Comparison of ENCODE assay signal across 23 cellular contexts in the genomic region with DNA sequence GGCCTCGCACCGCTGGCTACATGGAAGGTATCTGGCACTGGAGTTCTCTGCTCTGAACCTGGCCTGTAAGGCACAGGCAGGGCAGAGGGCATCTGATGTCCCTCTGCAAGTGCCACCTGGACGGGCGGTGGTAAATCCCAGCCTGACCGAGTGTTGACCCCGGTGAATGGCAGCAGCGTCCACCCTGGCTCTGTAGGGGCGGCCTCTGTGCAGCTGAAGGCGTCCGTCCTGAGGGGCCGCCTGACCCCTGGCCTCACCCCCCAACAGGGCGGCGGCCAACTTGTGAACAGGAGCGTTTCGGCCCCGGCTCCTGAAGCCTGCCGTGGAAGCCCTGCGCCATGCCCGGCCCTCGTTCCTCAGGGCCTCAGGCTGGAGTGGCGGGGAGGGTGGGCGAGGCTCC. TPM values are rescaled to one million over a fixed set of nuclear protein-coding genes. Genes with fewer than 3 reads are reported as not detected.
"Had no signal": no experiment of that assay in that cellular context is flagged by ENCODE, and none has a peak within 500 bp of the region (broad histone marks: within the 10 kb centered on the region; RNA-seq: fewer than 3 reads in every experiment).

No MANE protein-coding gene starts in this region.

- H3K9me3 ChIP-seq: pancreas, tibial artery had no signal

- H3K27me3 Mint-ChIP-seq: activated CD4-positive, alpha-beta memory T cell treated with anti-CD3 and anti-CD28 coated beads for 36 hours; activated CD4-positive, alpha-beta T cell treated with anti-CD3 and anti-CD28 coated beads for 36 hours; activated naive CD8-positive, alpha-beta T cell treated with anti-CD3 and anti-CD28 coated beads for 36 hours; activated T-helper 17 cell treated with anti-CD3 and anti-CD28 coated beads, Interleukin-2, amount 50 U/mL, for 72 hours had no signal

- H3K4me3 Mint-ChIP-seq: activated CD4-positive, alpha-beta memory T cell treated with anti-CD3 and anti-CD28 coated beads for 36 hours; activated CD4-positive, alpha-beta T cell treated with anti-CD3 and anti-CD28 coated beads for 36 hours; activated naive CD8-positive, alpha-beta T cell treated with anti-CD3 and anti-CD28 coated beads for 36 hours; activated T-helper 17 cell treated with anti-CD3 and anti-CD28 coated beads, Interleukin-2, amount 50 U/mL, for 72 hours; neural progenitor cell had no signal

- H3K36me3 ChIP-seq: neural progenitor cell, pancreas, tibial artery, WERI-Rb-1 had no signal

- H3K9me3 Mint-ChIP-seq: activated CD4-positive, alpha-beta memory T cell treated with anti-CD3 and anti-CD28 coated beads for 36 hours; activated naive CD8-positive, alpha-beta T cell treated with anti-CD3 and anti-CD28 coated beads for 36 hours; activated T-helper 17 cell treated with anti-CD3 and anti-CD28 coated beads, Interleukin-2, amount 50 U/mL, for 72 hours; neural progenitor cell had no signal

- H3K4me3 ChIP-seq: dorsolateral prefrontal cortex, hepatocyte, neural progenitor cell, pancreas, tibial artery had no signal

- H3K4me1 ChIP-seq: pancreas, tibial artery had no signal

- H3K27ac Mint-ChIP-seq: activated CD4-positive, alpha-beta memory T cell treated with anti-CD3 and anti-CD28 coated beads for 36 hours; activated CD4-positive, alpha-beta T cell treated with anti-CD3 and anti-CD28 coated beads for 36 hours; activated naive CD8-positive, alpha-beta T cell treated with anti-CD3 and anti-CD28 coated beads for 36 hours; activated T-helper 17 cell treated with anti-CD3 and anti-CD28 coated beads, Interleukin-2, amount 50 U/mL, for 72 hours; neural progenitor cell had no signal

- ATAC-seq: activated CD4-positive, alpha-beta T cell treated with anti-CD3 and anti-CD28 coated beads for 36 hours; activated T-helper 17 cell treated with anti-CD3 and anti-CD28 coated beads, Interleukin-2, amount 50 U/mL, for 72 hours; left cardiac atrium; pancreas had no signal

- H3K27me3 ChIP-seq: hepatocyte, neural progenitor cell, pancreas had no signal

- H3K4me1 Mint-ChIP-seq: activated CD4-positive, alpha-beta T cell treated with anti-CD3 and anti-CD28 coated beads for 36 hours; activated naive CD8-positive, alpha-beta T cell treated with anti-CD3 and anti-CD28 coated beads for 36 hours; activated T-helper 17 cell treated with anti-CD3 and anti-CD28 coated beads, Interleukin-2, amount 50 U/mL, for 72 hours had no signal

- DNase-seq: activated CD4-positive, alpha-beta memory T cell treated with anti-CD3 and anti-CD28 coated beads for 36 hours; activated CD4-positive, alpha-beta T cell treated with anti-CD3 and anti-CD28 coated beads for 36 hours; activated naive CD4-positive, alpha-beta T cell; activated naive CD8-positive, alpha-beta T cell treated with anti-CD3 and anti-CD28 coated beads for 36 hours; activated T-cell treated with anti-CD3 and anti-CD28 coated beads, Interleukin-2, amount 50 U/mL, for 1 hour; amniotic stem cell; foreskin fibroblast; left cardiac atrium; stimulated activated CD4-positive, alpha-beta T cell treated with anti-CD3 and anti-CD28 coated beads, Interleukin-12 subunit alpha, Interleukin-12 subunit beta, amount 100 ng/mL, for 4 hours; stimulated activated CD4-positive, alpha-beta T cell treated with anti-CD3 and anti-CD28 coated beads, Interleukin-1b, Interleukin-23, amount 100 ng/mL, for 48 hours; stimulated activated naive CD4-positive, alpha-beta T cell treated with Interleukin-2 at 50 U/mL for 16 hours; substantia nigra; WERI-Rb-1 had no signal

- H3K27ac ChIP-seq: dorsolateral prefrontal cortex, epithelial cell of prostate, hepatocyte, neural progenitor cell, pancreas, tibial artery, WERI-Rb-1 had no signal

- H3K36me3 Mint-ChIP-seq: activated CD4-positive, alpha-beta memory T cell treated with anti-CD3 and anti-CD28 coated beads for 36 hours; activated naive CD8-positive, alpha-beta T cell treated with anti-CD3 and anti-CD28 coated beads for 36 hours; neural progenitor cell had no signal

RNA-seq across cellular contexts. Expression of a gene that starts 51.4 kb away (rescaled TPM):
- total RNA-seq: activated CD4-positive, alpha-beta memory T cell treated with anti-CD3 and anti-CD28 coated beads for 36 hours; activated CD4-positive, alpha-beta T cell treated with anti-CD3 and anti-CD28 coated beads for 36 hours; activated naive CD8-positive, alpha-beta T cell treated with anti-CD3 and anti-CD28 coated beads for 36 hours; activated T-helper 17 cell treated with anti-CD3 and anti-CD28 coated beads, Interleukin-2, amount 50 U/mL, for 72 hours; lung microvascular endothelial cell; mononuclear cell; T-helper 2 cell treated with Interferon-gamma antibody and Interleukin-4, amounts not matched to agents 100 ng/mL and 5 ng/mL, for 36 hours had no signal
